1 cellular context compared by ENCODE assay signal in genomic region chr15:85402195-85402921, GRCh38.
TF ChIP-seq lines count a peak whose summit lies in the region.

No MANE protein-coding gene starts in this region.

TF ChIP-seq in GM23338, 12 proteins besides CTCF, POLR2A, EP300 and RAD21 (continued from another document):
- no peak for TF ChIP-seq ZNF462 (CRISPR knock-in tag; IDR thresholded peaks at IDR 0.05)
- TF ChIP-seq EZH2phosphoT487 (IDR thresholded peaks at IDR 0.05; ENCODE audit: unreplicated experiment), result no peak
- TF ChIP-seq ZNF331 (CRISPR knock-in tag; IDR thresholded peaks at IDR 0.05; ENCODE audit: low read depth), result no peak
- no peak for TF ChIP-seq ZNF114 (CRISPR knock-in tag; IDR thresholded peaks at IDR 0.05)
- no peak for TF ChIP-seq EZH2 (IDR thresholded peaks at IDR 0.05; ENCODE audit: low read depth, unreplicated experiment)
- no peak for TF ChIP-seq NANOG (IDR thresholded peaks at IDR 0.05; ENCODE audit: borderline replicate concordance)
- no peak for TF ChIP-seq CREB1 (CRISPR knock-in tag; IDR thresholded peaks at IDR 0.05; ENCODE audit: low read depth)
- no peak for TF ChIP-seq STAT1 (IDR thresholded peaks at IDR 0.05; ENCODE audit: unreplicated experiment)
- no peak for TF ChIP-seq REST (IDR thresholded peaks at IDR 0.05; ENCODE audit: unreplicated experiment)
- no peak for TF ChIP-seq JUNB (IDR thresholded peaks at IDR 0.05; ENCODE audit: unreplicated experiment)
- no peak for TF ChIP-seq POLR2AphosphoS5 (IDR thresholded peaks at IDR 0.05; ENCODE audit: low read depth)
